27 cellular contexts compared by ENCODE assay signal in the genomic region with DNA sequence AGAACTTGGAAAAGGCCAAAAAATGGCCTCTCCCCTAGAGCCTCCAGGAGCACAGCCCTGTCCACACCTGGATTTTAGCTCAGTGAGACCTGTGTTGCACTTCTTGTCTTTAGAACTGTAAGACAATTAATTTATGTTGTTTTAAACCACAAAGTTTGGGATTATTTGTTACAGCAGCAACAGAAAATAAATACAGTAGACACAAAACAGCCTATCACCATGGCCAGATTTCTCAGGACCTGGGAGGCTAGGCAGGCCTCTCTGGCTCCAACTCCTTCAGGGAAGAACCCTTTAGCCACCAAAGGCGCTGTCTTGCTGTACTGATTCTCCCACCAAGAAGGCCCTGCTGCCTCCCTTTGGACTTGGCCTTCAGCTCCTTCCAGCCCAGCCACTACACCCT. TPM values are rescaled to one million over a fixed set of nuclear protein-coding genes. Genes with fewer than 3 reads are reported as not detected.
DNase-seq lines count a peak whose midpoint lies in the region; ATAC-seq, FAIRE-seq and TF ChIP-seq lines count a peak whose summit lies in the region.
"Had no signal": no experiment of that assay in that cellular context is flagged by ENCODE, and none has a peak within 500 bp of the region (broad histone marks: within the 10 kb centered on the region; RNA-seq: fewer than 3 reads in every experiment).

No MANE protein-coding gene starts in this region.

- H2AFZ ChIP-seq in K562 (ENCODE audit: low read depth, low read length) (no peak overlapping the region), neuronal stem cell (ENCODE audit: low read length) (no peak overlapping the region)

- H3K36me3 Mint-ChIP-seq in endodermal cell (ENCODE audit: low read depth) = no peaks in the 10 kb centered on the region
- H3K36me3 Mint-ChIP-seq: CD14-positive monocyte; CD4-positive, alpha-beta memory T cell; CD4-positive, CD25-positive, alpha-beta regulatory T cell; CD8-positive, alpha-beta memory T cell had no signal

- no peak overlapping the region for H3K4ac ChIP-seq in neuronal stem cell (ENCODE audit: low read length)

- H2BK120ac ChIP-seq in neuronal stem cell (ENCODE audit: low read depth, low read length) = peak overlapping the region; percentile 16

- H3K27ac Mint-ChIP-seq in endodermal cell = peak overlapping the region; percentile 30
- H3K27ac Mint-ChIP-seq: CD14-positive monocyte; CD4-positive, CD25-positive, alpha-beta regulatory T cell had no signal

- H3K36me3 ChIP-seq in K562 (ENCODE audit: control insufficient read depth, insufficient read depth, low read length) (no peaks in the 10 kb centered on the region), endodermal cell (ENCODE audit: control insufficient read depth, insufficient read depth, low read length) (no peaks in the 10 kb centered on the region), neuronal stem cell (replicated peaks in 1 of 2; ENCODE audit: control insufficient read depth in 2 of 2, insufficient read depth in 2 of 2, low read length in 2 of 2) (no peaks in the 10 kb centered on the region)
- H3K36me3 ChIP-seq: BE2C, BLaER1 had no signal

- H3K79me1 ChIP-seq in neuronal stem cell (ENCODE audit: low read depth, low read length) = no peaks in the 10 kb centered on the region

- no peaks in the 10 kb centered on the region for H3K79me2 ChIP-seq in K562 (ENCODE audit: control insufficient read depth, insufficient read depth, low read length)

- H3K27ac ChIP-seq in K562 (ENCODE audit: extremely low read depth, low read depth, low read length) (no peak overlapping the region), endodermal cell (ENCODE audit: low read depth, low read length) (no peak overlapping the region), neuronal stem cell (replicated peaks; ENCODE audit: low read length) (no peak overlapping the region)
- H3K27ac ChIP-seq: BLaER1 had no signal

- no TSS peak for BruUV-seq in K562 (replicated peaks; lab: Mats Ljungman, UMichigan)

- TF ChIP-seq CTCF in K562 (IDR thresholded peaks at IDR 0.05 in 2 of 3, conservative IDR thresholded peaks at IDR 0.05 in 1 of 3; ENCODE audit: insufficient read depth in 2 of 3, low read depth in 1 of 3, low read length in 3 of 3) = no peak
- no peak for TF ChIP-seq CTCF in endodermal cell (conservative IDR thresholded peaks at IDR 0.05)

- intact Hi-C loops in K562 (cut with micrococcal nuclease) = loop anchor here (5.0 kb wide), 1 partner anchor 72 kb away; no protein-coding TSS in a partner anchor

- H3K27me3 ChIP-seq in K562 (ENCODE audit: control insufficient read depth in 2 of 2, insufficient read depth in 2 of 2, low read length in 2 of 2) = peaks cover 9% of the 10 kb centered on the region in 2 experiments; a peak in 4 of 5 replicates
- no peaks in the 10 kb centered on the region for H3K27me3 ChIP-seq in endodermal cell (ENCODE audit: control insufficient read depth, insufficient read depth, low read length, poor library complexity, severe bottlenecking)
- peaks cover 0 to 4% (median 0%) of the 10 kb centered on the region in 3 experiments for H3K27me3 ChIP-seq in neuronal stem cell (ENCODE audit: control insufficient read depth in 3 of 3, insufficient read depth in 3 of 3, low read depth in 1 of 3, low read length in 3 of 3)
- H3K27me3 ChIP-seq: BE2C, BLaER1 had no signal

- H3K9me3 ChIP-seq in K562 (replicated peaks; ENCODE audit: control insufficient read depth, insufficient read depth, low read depth, low read length) (no peaks in the 10 kb centered on the region), endodermal cell (ENCODE audit: control insufficient read depth, low read length) (no peaks in the 10 kb centered on the region), neuronal stem cell (replicated peaks in 1 of 2; ENCODE audit: control insufficient read depth in 2 of 2, insufficient read depth in 1 of 2, low read depth in 1 of 2, low read length in 2 of 2) (peaks cover 0 to 2% of the 10 kb centered on the region in 2 donors)
- H3K9me3 ChIP-seq: BE2C, BLaER1 had no signal

- no peak for FAIRE-seq in K562 (lab: Jason Lieb, UNC)
- FAIRE-seq: A204.1, GM12878, GM12892, GM18507 had no signal

- peaks cover 12% of the 10 kb centered on the region for H3K4me1 Mint-ChIP-seq in endodermal cell

- H4K91ac ChIP-seq in neuronal stem cell (ENCODE audit: low read depth, low read length, poor library complexity) = no peak overlapping the region

- no peak for TF ChIP-seq POLR2A in K562 (conservative IDR thresholded peaks at IDR 0.05)

- in situ Hi-C loops in K562 (cut with MboI) = loop anchor here (10.0 kb wide), 1 partner anchor 320 kb away; no protein-coding TSS in a partner anchor

- H3K9me1 ChIP-seq in K562 (ENCODE audit: control insufficient read depth, insufficient read depth, low read length) = no peaks in the 10 kb centered on the region

- H3K9me3 Mint-ChIP-seq in endodermal cell = peaks cover 1% of the 10 kb centered on the region
- H3K9me3 Mint-ChIP-seq: CD4-positive, CD25-positive, alpha-beta regulatory T cell had no signal

- no peak overlapping the region for H2BK5ac ChIP-seq in neuronal stem cell (ENCODE audit: low read length)

- DNase-seq in K562 (ENCODE audit: extremely low read depth in 1 of 4, low spot score in 3 of 4) (no peak), endodermal cell (no peak), neuronal stem cell (ENCODE audit: low spot score) (no peak), HPDE6-E6E7 (ENCODE audit: extremely low spot score) (no peak), epidermal melanocyte (ENCODE audit: insufficient read length, low spot score) (no peak)
- DNase-seq: 8988T; ACHN; BE2C; C1 segment of cervical spinal cord; CD4-positive, alpha-beta memory T cell; CD4-positive, CD25-positive, alpha-beta regulatory T cell; CD8-positive, alpha-beta memory T cell; COR-L47; DMS 273 treated with DMSO at 0.1 percent for 48 hours; DMS153; DMS53; DMS79; DND-41; EL; GDM1 had no signal

- POLR2A ChIA-PET in K562 (lab: Yijun Ruan, JAX) = interaction anchor here (1.2 to 1.4 kb wide), 3 partner anchors 9 to 106 kb away, joined by 3 to 5 read pairs (median 3); no protein-coding TSS in a partner anchor

- peak overlapping the region; percentile 47 for H3K14ac ChIP-seq in neuronal stem cell (ENCODE audit: low read length)

- TF ChIP-seq EP300 in K562 (IDR thresholded peaks at IDR 0.05; ENCODE audit: low read length) = no peak

- H3K18ac ChIP-seq in neuronal stem cell (ENCODE audit: low read length) = no peak overlapping the region

- H3K4me3 Mint-ChIP-seq in endodermal cell = no peak overlapping the region
- H3K4me3 Mint-ChIP-seq: CD14-positive monocyte; CD4-positive, alpha-beta memory T cell; CD4-positive, CD25-positive, alpha-beta regulatory T cell; CD8-positive, alpha-beta memory T cell had no signal

- peak; percentile 38; the same call in 1 of the 3 replicates for ATAC-seq in K562
- no peak for ATAC-seq in GM21515 (IDR thresholded peaks at IDR 0.05; ENCODE audit: unreplicated experiment)
- ATAC-seq: GM12878 had no signal

- peak overlapping the region; percentile 34 for H3K23ac ChIP-seq in neuronal stem cell (ENCODE audit: low read depth, low read length, poor library complexity)

- H2AK5ac ChIP-seq in neuronal stem cell (ENCODE audit: low read depth, low read length) = peak overlapping the region; percentile 83

- no peak overlapping the region for H3K4me2 ChIP-seq in K562 (ENCODE audit: insufficient read depth, low read length)
- no peak overlapping the region for H3K4me2 ChIP-seq in neuronal stem cell (ENCODE audit: insufficient read depth, low read length, poor library complexity, severe bottlenecking)
- H3K4me2 ChIP-seq: BLaER1 had no signal

- H3K9ac ChIP-seq in K562 (ENCODE audit: insufficient read depth in 1 of 2, low read depth in 2 of 2, low read length in 2 of 2) (no peak overlapping the region), endodermal cell (ENCODE audit: extremely low read depth, low read length, poor library complexity, severe bottlenecking) (no peak overlapping the region), neuronal stem cell (ENCODE audit: low read depth, low read length, poor library complexity) (no peak overlapping the region)
- H3K9ac ChIP-seq: BLaER1 had no signal

- 53% methylated on average over 1 of the region's 1 CpG for WGBS in K562 (ENCODE audit: insufficient coverage, low coverage, missing lambda C conversion rate)
- 96 to 100% methylated on average over 1 of the region's 1 CpG for WGBS in endodermal cell (ENCODE audit: insufficient coverage in 1 of 2, insufficient read length in 1 of 2), 2 experiments
- WGBS in neuronal stem cell (ENCODE audit: extremely low coverage in 2 of 2, insufficient read length in 2 of 2, insufficient replicate concordance in 1 of 2), 2 donors = no CpG with 5 or more reads among the region's 1 CpG

- H2BK15ac ChIP-seq in neuronal stem cell (ENCODE audit: low read length) = no peak overlapping the region

- H3K4me1 ChIP-seq in K562 (replicated peaks in 1 of 2; ENCODE audit: control insufficient read depth in 2 of 2, insufficient read depth in 2 of 2, low read length in 2 of 2) (peaks cover 6 to 12% of the 10 kb centered on the region in 2 experiments), endodermal cell (ENCODE audit: control insufficient read depth, insufficient read depth, low read length) (no peaks in the 10 kb centered on the region), neuronal stem cell (ENCODE audit: control insufficient read depth in 2 of 2, insufficient read depth in 1 of 2, low read depth in 1 of 2, low read length in 2 of 2) (no peaks in the 10 kb centered on the region)
- H3K4me1 ChIP-seq: BE2C had no signal

- H4K8ac ChIP-seq in neuronal stem cell (ENCODE audit: low read depth, low read length) = no peak overlapping the region

- H3K4me3 ChIP-seq in K562 (no peak overlapping the region), endodermal cell (ENCODE audit: low read length) (no peak overlapping the region), neuronal stem cell (ENCODE audit: low read length in 2 of 2) (no peak overlapping the region)
- H3K4me3 ChIP-seq: BLaER1, GM12878 had no signal

- no peak for TF ChIP-seq RAD21 in K562 (CRISPR knock-in tag; conservative IDR thresholded peaks at IDR 0.05 in 1 of 2, IDR thresholded peaks at IDR 0.05 in 1 of 2)

- H3K27me3 Mint-ChIP-seq in endodermal cell (ENCODE audit: insufficient read depth) = peaks cover 12% of the 10 kb centered on the region
- H3K27me3 Mint-ChIP-seq: CD4-positive, alpha-beta memory T cell had no signal

- CTCF ChIA-PET in K562 (lab: Yijun Ruan, JAX; ENCODE audit: low intra/inter-chr PET ratio) = no interaction called here

- H4K20me1 ChIP-seq in K562 (replicated peaks; ENCODE audit: control insufficient read depth, insufficient read depth, low read length) = no peaks in the 10 kb centered on the region
- H4K20me1 ChIP-seq: BLaER1 had no signal

- no peak overlapping the region for H2BK12ac ChIP-seq in neuronal stem cell (ENCODE audit: low read length)

RNA-seq across cellular contexts. Expression of gene PSAP, which starts 54.1 kb away (rescaled TPM):
- total RNA-seq in K562 (2011; cell fraction: chromatin; rRNA removed; ENCODE audit: low replicate concordance) = 516 and 975 TPM in 2 replicates
- 1,506 and 1,517 TPM in 2 replicates for total RNA-seq in K562 (2011; cell fraction: nucleolus; rRNA removed)
- 977 and 1,240 TPM in 2 replicates for total RNA-seq in K562 (2011; cell fraction: nucleoplasm; rRNA removed)
- total RNA-seq in K562 (2014; rRNA removed) = 300 and 431 TPM in 2 replicates
- total RNA-seq in K562 (2014; rRNA removed; fragmentation: Illumina TruSeq; extraction: Trizol) = 231 and 245 TPM in 2 replicates
- total RNA-seq in K562 (2015; rRNA removed; fragmentation: Illumina TruSeq; extraction: Trizol) = 354 and 357 TPM in 2 replicates
- 458 and 473 TPM in 2 replicates for total RNA-seq in K562 (2021)
- polyA plus RNA-seq in K562 (2011; rRNA removed) = 613 and 630 TPM in 2 replicates
- 632 and 704 TPM in 2 replicates for polyA plus RNA-seq in K562 (2011; cell fraction: cytosol; rRNA removed)
- polyA plus RNA-seq in K562 (2011; cell fraction: nucleus; rRNA removed) = 504 and 505 TPM in 2 replicates
- polyA plus RNA-seq in K562 (2012) = 541 and 1,183 TPM in 2 replicates
- polyA plus RNA-seq in K562 (2014; fragmentation: Illumina TruSeq; extraction: Trizol) = 439 and 442 TPM in 2 replicates
- polyA plus RNA-seq in K562 (2014; fragmentation: Nextera tagmentation; extraction: Ambion mirVana) = 100 to 1,000 TPM; 429 to 700 TPM
- 399 and 425 TPM in 2 replicates for polyA plus RNA-seq in K562 (2014; rRNA removed)
- polyA minus RNA-seq in K562 (2011; rRNA and poly(A)+ RNA removed) = 379 and 426 TPM in 2 replicates
- polyA minus RNA-seq in K562 (2011; cell fraction: cytosol; rRNA and poly(A)+ RNA removed) = 290 and 309 TPM in 2 replicates
- polyA minus RNA-seq in K562 (2011; cell fraction: nucleus; rRNA and poly(A)+ RNA removed) = 87.5 and 138 TPM in 2 replicates
- 100 to 1,000 TPM; 456 to 549 TPM for total RNA-seq in endodermal cell
- polyA plus RNA-seq in endodermal cell (2013, experiment 1 of 2) = 500 TPM
- 448 TPM for polyA plus RNA-seq in endodermal cell (2013, experiment 2 of 2)
- polyA plus RNA-seq in neuronal stem cell (2013, experiment 1 of 2) = 264 TPM
- polyA plus RNA-seq in neuronal stem cell (2013, experiment 2 of 2) = 263 TPM

RNA-seq across cellular contexts. Expression of gene CHST3, which starts 59.0 kb away (rescaled TPM):
- 0.11 and 0.12 TPM in 2 replicates for total RNA-seq in K562 (2011; cell fraction: chromatin; rRNA removed; ENCODE audit: low replicate concordance)
- total RNA-seq in K562 (2011; cell fraction: nucleolus; rRNA removed) = 0.13 and 0.17 TPM in 2 replicates
- total RNA-seq in K562 (2011; cell fraction: nucleoplasm; rRNA removed) = 0.15 TPM in 2 replicates
- total RNA-seq in K562 (2014; rRNA removed) (0.23 and 0.33 TPM in 2 replicates), K562 (2014; rRNA removed; fragmentation: Illumina TruSeq; extraction: Trizol) (0.13 and 0.15 TPM in 2 replicates), K562 (2015; rRNA removed; fragmentation: Illumina TruSeq; extraction: Trizol) (1.3 TPM in 2 replicates), K562 (2021) (0.38 and 0.42 TPM in 2 replicates), endodermal cell (10 to 100 TPM; 12.9 to 40.8 TPM)
- polyA plus RNA-seq in K562 (2011; rRNA removed) (0.06 and 0.18 TPM in 2 replicates), K562 (2014; fragmentation: Illumina TruSeq; extraction: Trizol) (0.17 and 0.18 TPM in 2 replicates), K562 (2014; fragmentation: Nextera tagmentation; extraction: Ambion mirVana) (under 1 TPM; 0.01 to 0.04 TPM), K562 (2014; rRNA removed) (0.07 and 0.34 TPM in 2 replicates)
- polyA plus RNA-seq in K562 (2011; cell fraction: cytosol; rRNA removed) = 0.01 and 0.13 TPM in 2 replicates
- 0.04 and 0.20 TPM in 2 replicates for polyA plus RNA-seq in K562 (2011; cell fraction: nucleus; rRNA removed)
- 0.43 and 0.76 TPM in 2 replicates for polyA plus RNA-seq in K562 (2012)
- polyA minus RNA-seq in K562 (2011; rRNA and poly(A)+ RNA removed) = 0.04 and 0.51 TPM in 2 replicates
- polyA minus RNA-seq in K562 (2011; cell fraction: cytosol; rRNA and poly(A)+ RNA removed) = 0.10 and 0.55 TPM in 2 replicates
- polyA minus RNA-seq in K562 (2011; cell fraction: nucleus; rRNA and poly(A)+ RNA removed) = 0.13 and 0.78 TPM in 2 replicates
- polyA plus RNA-seq in endodermal cell (2013, experiment 1 of 2) = 12.8 TPM
- 11.8 TPM for polyA plus RNA-seq in endodermal cell (2013, experiment 2 of 2)
- 6.5 TPM for polyA plus RNA-seq in neuronal stem cell (2013, experiment 1 of 2)
- polyA plus RNA-seq in neuronal stem cell (2013, experiment 2 of 2) = 6.3 TPM
- total RNA-seq: CD4-positive, alpha-beta memory T cell; CD4-positive, CD25-positive, alpha-beta regulatory T cell had no signal
- polyA plus RNA-seq: CD14-positive monocyte; CD4-positive, alpha-beta memory T cell; CD4-positive, CD25-positive, alpha-beta regulatory T cell; CD8-positive, alpha-beta memory T cell had no signal

Comparison
In these comparisons a context has a peak if more than half of its experiments do, and no peak if none do; other contexts are left out.
1. RNA of gene CHST3, which starts 59.0 kb away (total RNA-seq): 12.9 to 40.8 TPM in endodermal cell; 0.11 to 1.3 TPM in K562; every median in the first group is over 4 times any median in the second.